In the genomic region with DNA sequence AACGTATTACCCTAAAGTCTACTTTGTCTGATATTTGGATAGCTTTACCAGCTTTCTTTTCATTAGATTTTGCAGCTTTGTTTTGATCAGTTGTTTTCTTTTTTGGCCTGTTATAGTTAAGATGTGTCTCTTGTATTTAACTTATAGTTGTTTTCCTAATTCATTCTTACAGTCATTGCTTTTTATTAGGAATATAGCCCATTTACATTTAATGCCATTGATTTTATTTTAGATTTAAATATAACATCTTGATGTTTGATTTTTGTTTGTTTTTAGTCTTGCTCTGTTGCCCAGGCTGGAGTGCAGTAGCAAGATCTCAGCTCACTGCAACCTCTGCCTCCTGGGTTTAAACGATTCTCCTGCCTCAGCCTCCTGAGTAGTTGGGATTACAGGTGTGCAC, we compare ENCODE assay signal across 11 cellular contexts.
"Had no signal": no experiment of that assay in that cellular context is flagged by ENCODE, and none has a peak within 500 bp of the region (broad histone marks: within the 10 kb centered on the region; RNA-seq: fewer than 3 reads in every experiment).

No MANE protein-coding gene starts in this region.

- H3K9me3 ChIP-seq: HAP-1 had no signal

- H3K4me3 ChIP-seq: GM23248, GM23338, HAP-1 had no signal

- H3K27ac Mint-ChIP-seq: GM23338, H9, HFFc6 had no signal

- H2AFZ ChIP-seq: GM23248, GM23338 had no signal

- H3K36me3 ChIP-seq: HAP-1 had no signal

- H3K4me1 ChIP-seq: HAP-1 had no signal

- H3K4me3 Mint-ChIP-seq: GM23338, H9, HFFc6 had no signal

- H3K4me2 ChIP-seq: GM23338 had no signal

- ATAC-seq: GM23338, HCT116 had no signal

- H3K4me1 Mint-ChIP-seq: GM23338, H9 had no signal

- FAIRE-seq: H1, H54 had no signal

- DNase-seq: GM23248, GOT3, H7, H9, HCEC 1CT, HFFc6 had no signal

- H3K27ac ChIP-seq: GM23248 had no signal

- H3K9ac ChIP-seq: GM23248 had no signal
